In the genomic region with DNA sequence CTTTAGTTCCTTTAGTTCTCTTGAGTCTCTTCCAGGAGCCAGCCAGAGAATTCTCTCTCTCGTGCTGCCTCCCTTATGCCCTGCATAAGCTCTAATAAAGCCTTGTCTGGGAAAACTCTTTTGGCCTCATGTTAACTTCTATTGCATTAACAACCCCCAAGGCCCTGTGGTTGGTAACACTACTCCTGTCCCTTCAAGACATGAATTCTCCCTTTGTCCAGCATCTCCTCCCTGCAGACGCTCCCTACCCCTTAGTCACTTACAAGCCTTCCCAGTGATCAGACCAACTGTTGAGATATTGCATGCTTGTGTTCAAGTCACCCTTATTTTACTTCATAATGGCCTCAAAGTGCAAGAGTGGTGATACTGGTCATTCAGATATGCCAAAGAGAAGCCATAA, we compare ENCODE assay signal across 1 cellular context.
TF ChIP-seq lines count a peak whose summit lies in the region.

No MANE protein-coding gene starts in this region.

TF ChIP-seq in IMR-90, 13 proteins besides CTCF, POLR2A, EP300 and RAD21:
- no peak for TF ChIP-seq MAFK (IDR thresholded peaks at IDR 0.05; ENCODE audit: low read depth, low read length)
- TF ChIP-seq MAZ (IDR thresholded peaks at IDR 0.05; ENCODE audit: borderline replicate concordance, low read depth, low read length) = no peak
- no peak for TF ChIP-seq CHD1 (IDR thresholded peaks at IDR 0.05; ENCODE audit: low read depth, low read length)
- no peak for TF ChIP-seq FOS (IDR thresholded peaks at IDR 0.05; ENCODE audit: low read depth, low read length)
- TF ChIP-seq RFX5 (IDR thresholded peaks at IDR 0.05; ENCODE audit: low read depth, low read length) = no peak
- TF ChIP-seq, protein P1, sequence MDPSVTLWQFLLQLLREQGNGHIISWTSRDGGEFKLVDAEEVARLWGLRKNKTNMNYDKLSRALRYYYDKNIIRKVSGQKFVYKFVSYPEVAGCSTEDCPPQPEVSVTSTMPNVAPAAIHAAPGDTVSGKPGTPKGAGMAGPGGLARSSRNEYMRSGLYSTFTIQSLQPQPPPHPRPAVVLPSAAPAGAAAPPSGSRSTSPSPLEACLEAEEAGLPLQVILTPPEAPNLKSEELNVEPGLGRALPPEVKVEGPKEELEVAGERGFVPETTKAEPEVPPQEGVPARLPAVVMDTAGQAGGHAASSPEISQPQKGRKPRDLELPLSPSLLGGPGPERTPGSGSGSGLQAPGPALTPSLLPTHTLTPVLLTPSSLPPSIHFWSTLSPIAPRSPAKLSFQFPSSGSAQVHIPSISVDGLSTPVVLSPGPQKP (IDR thresholded peaks at IDR 0.05; ENCODE audit: borderline replicate concordance, low read depth, low read length) = no peak
- no peak for TF ChIP-seq BHLHE40 (IDR thresholded peaks at IDR 0.05; ENCODE audit: low read depth, low read length)
- TF ChIP-seq RCOR1 (IDR thresholded peaks at IDR 0.05; ENCODE audit: insufficient replicate concordance, low read length) = no peak
- no peak for TF ChIP-seq NFE2L2 (IDR thresholded peaks at IDR 0.05; ENCODE audit: low read depth, low read length)
- TF ChIP-seq CEBPB (IDR thresholded peaks at IDR 0.05; ENCODE audit: low read depth, low read length) = no peak
- TF ChIP-seq SMC3 (IDR thresholded peaks at IDR 0.05; ENCODE audit: low read depth, low read length) = no peak
- TF ChIP-seq MXI1 (IDR thresholded peaks at IDR 0.05; ENCODE audit: borderline replicate concordance, low read depth, low read length) = no peak
